In genomic region chr10:132065491-132066105, GRCh38 we compare ENCODE assay signal across 8 cellular contexts. TPM values are rescaled to one million over a fixed set of nuclear protein-coding genes. Genes with fewer than 3 reads are reported as not detected.
DNase-seq lines count a peak whose midpoint lies in the region; ATAC-seq and FAIRE-seq lines count a peak whose summit lies in the region.

Gene JAKMIP3 (plus strand): TSS chr10:132065946. CDS start chr10:132104809, 38,863 bp downstream.

- peak; percentile 63 for FAIRE-seq in endometrium (lab: Jason Lieb, UNC)

- H3K4me3 ChIP-seq in subcutaneous abdominal adipose tissue (ENCODE audit: low read depth in 1 of 5, low read length in 5 of 5): peak within 1 kb of the TSS; percentile 59 to 86 (median 69)

- peaks cover 0 to 22% (median 18%) of the 10 kb centered on the region in 5 donors for H3K4me1 ChIP-seq in subcutaneous abdominal adipose tissue (ENCODE audit: control insufficient read depth in 5 of 5, insufficient read depth in 5 of 5, low read length in 5 of 5)

- no peaks in the 10 kb centered on the region for H3K27me3 ChIP-seq in subcutaneous abdominal adipose tissue (ENCODE audit: control insufficient read depth in 5 of 5, insufficient read depth in 4 of 5, low read length in 5 of 5)

- DNase-seq in EH (ENCODE audit: low read depth) (peak; percentile 97), RKO (ENCODE audit: low spot score) (peak; percentile 49), lung microvascular endothelial cell (ENCODE audit: low read depth in 2 of 2) (peak; percentile 65 to 78), T-helper 9 cell (no peak), NCI-H1105 treated with DMSO at 0.1 percent for 48 hours (lab: John Stamatoyannopoulos, UW) (no peak)

- peak within 1 kb of the TSS in 4 of 5 donors; percentile 50 to 65 (median 55) for H3K9ac ChIP-seq in subcutaneous abdominal adipose tissue (ENCODE audit: low read length in 5 of 5)

- H3K9me3 ChIP-seq in subcutaneous abdominal adipose tissue (ENCODE audit: control insufficient read depth in 5 of 5, low read length in 5 of 5): no peaks in the 10 kb centered on the region

- no peak for ATAC-seq in HG03108 (IDR thresholded peaks at IDR 0.05; ENCODE audit: unreplicated experiment)

- H3K36me3 ChIP-seq in subcutaneous abdominal adipose tissue (ENCODE audit: control insufficient read depth in 5 of 5, insufficient read depth in 5 of 5, low read length in 5 of 5): no peaks in the 10 kb centered on the region

- H3K27ac ChIP-seq in subcutaneous abdominal adipose tissue (ENCODE audit: low read depth, low read length): no peak within 1 kb of the TSS

RNA-seq across cellular contexts. Expression of gene JAKMIP3, which starts in this region (rescaled TPM):
- under 0.01 and 0.20 TPM in 2 replicates for total RNA-seq in lung microvascular endothelial cell

Comparison
In these comparisons a context has a peak if more than half of its experiments do, and no peak if none do; other contexts are left out.
1. Peak in DNase-seq in lung microvascular endothelial cell; RNA of the gene not detected or under 1 TPM.
2. DNase-seq: peak in EH (single experiment) and RKO (single experiment); none in T-helper 9 cell (single experiment) and NCI-H1105 treated with DMSO at 0.1 percent for 48 hours (single experiment).